Comparison of ENCODE assay signal across 1 cellular context in genomic region chr6:116492331-116493067, GRCh38.
TF ChIP-seq lines count a peak whose summit lies in the region.

No MANE protein-coding gene starts in this region.

TF ChIP-seq in K562, 482 proteins besides CTCF, POLR2A, EP300 and RAD21 (continued from another document and continues in another):
- TF ChIP-seq SAFB2 (IDR thresholded peaks at IDR 0.05; ENCODE audit: borderline replicate concordance, low read depth, low read length, severe bottlenecking) = no peak
- TF ChIP-seq HDAC1 (IDR thresholded peaks at IDR 0.05) = peak in 1 of 2 experiments; percentile 41; a peak in 1 of 4 replicates
- no peak for TF ChIP-seq TRIM28 (IDR thresholded peaks at IDR 0.05)
- TF ChIP-seq RBBP5 (IDR thresholded peaks at IDR 0.05; ENCODE audit: borderline replicate concordance, insufficient read depth, low read length, poor library complexity, severe bottlenecking) = no peak
- no peak for TF ChIP-seq NFXL1 (CRISPR knock-in tag; IDR thresholded peaks at IDR 0.05)
- TF ChIP-seq ZNF586 (CRISPR knock-in tag; conservative IDR thresholded peaks at IDR 0.05) = no peak
- no peak for TF ChIP-seq XRCC5 (IDR thresholded peaks at IDR 0.05; ENCODE audit: low read depth, low read length)
- no peak for TF ChIP-seq MEF2D (tag; conservative IDR thresholded peaks at IDR 0.05; ENCODE audit: low read depth)
- peak; percentile 96 for TF ChIP-seq ARID1B (IDR thresholded peaks at IDR 0.05)
- TF ChIP-seq NFRKB (IDR thresholded peaks at IDR 0.05; ENCODE audit: low read depth) = no peak; the same call in 1 of the 2 replicates
- no peak for TF ChIP-seq IRF1 (CRISPR knock-in tag; IDR thresholded peaks at IDR 0.05; ENCODE audit: borderline replicate concordance)
- no peak for TF ChIP-seq SAP30 (IDR thresholded peaks at IDR 0.05; ENCODE audit: borderline replicate concordance, insufficient read depth, low read depth, low read length, poor library complexity, severe bottlenecking)
- TF ChIP-seq ARNT (IDR thresholded peaks at IDR 0.05) = no peak
- no peak for TF ChIP-seq ZNF76 (CRISPR knock-in tag; IDR thresholded peaks at IDR 0.05; ENCODE audit: borderline replicate concordance)
- TF ChIP-seq, protein P1, sequence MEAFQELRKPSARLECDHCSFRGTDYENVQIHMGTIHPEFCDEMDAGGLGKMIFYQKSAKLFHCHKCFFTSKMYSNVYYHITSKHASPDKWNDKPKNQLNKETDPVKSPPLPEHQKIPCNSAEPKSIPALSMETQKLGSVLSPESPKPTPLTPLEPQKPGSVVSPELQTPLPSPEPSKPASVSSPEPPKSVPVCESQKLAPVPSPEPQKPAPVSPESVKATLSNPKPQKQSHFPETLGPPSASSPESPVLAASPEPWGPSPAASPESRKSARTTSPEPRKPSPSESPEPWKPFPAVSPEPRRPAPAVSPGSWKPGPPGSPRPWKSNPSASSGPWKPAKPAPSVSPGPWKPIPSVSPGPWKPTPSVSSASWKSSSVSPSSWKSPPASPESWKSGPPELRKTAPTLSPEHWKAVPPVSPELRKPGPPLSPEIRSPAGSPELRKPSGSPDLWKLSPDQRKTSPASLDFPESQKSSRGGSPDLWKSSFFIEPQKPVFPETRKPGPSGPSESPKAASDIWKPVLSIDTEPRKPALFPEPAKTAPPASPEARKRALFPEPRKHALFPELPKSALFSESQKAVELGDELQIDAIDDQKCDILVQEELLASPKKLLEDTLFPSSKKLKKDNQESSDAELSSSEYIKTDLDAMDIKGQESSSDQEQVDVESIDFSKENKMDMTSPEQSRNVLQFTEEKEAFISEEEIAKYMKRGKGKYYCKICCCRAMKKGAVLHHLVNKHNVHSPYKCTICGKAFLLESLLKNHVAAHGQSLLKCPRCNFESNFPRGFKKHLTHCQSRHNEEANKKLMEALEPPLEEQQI (IDR thresholded peaks at IDR 0.05) = peak; percentile 65; the same call in 1 of the 2 replicates
- no peak for TF ChIP-seq TRIM25 (IDR thresholded peaks at IDR 0.05; ENCODE audit: borderline replicate concordance)
- TF ChIP-seq MYNN (IDR thresholded peaks at IDR 0.05) = peak; percentile 41; the same call in 1 of the 2 replicates
- TF ChIP-seq MYNN (CRISPR knock-in tag; IDR thresholded peaks at IDR 0.05) = no peak
- TF ChIP-seq ETV1 (tag; conservative IDR thresholded peaks at IDR 0.05; ENCODE audit: low read depth) = 0 out of 2 replicates have a peak, but pooled peaks have one; percentile 34
- TF ChIP-seq CBX3 (IDR thresholded peaks at IDR 0.05; ENCODE audit: borderline replicate concordance in 1 of 2, low read length in 2 of 2) = peak in 1 of 2 experiments; percentile 48; a peak in 1 of 3 replicates
- no peak for TF ChIP-seq HOXB6 (CRISPR knock-in tag; IDR thresholded peaks at IDR 0.05; ENCODE audit: borderline replicate concordance)
- TF ChIP-seq, protein P2, sequence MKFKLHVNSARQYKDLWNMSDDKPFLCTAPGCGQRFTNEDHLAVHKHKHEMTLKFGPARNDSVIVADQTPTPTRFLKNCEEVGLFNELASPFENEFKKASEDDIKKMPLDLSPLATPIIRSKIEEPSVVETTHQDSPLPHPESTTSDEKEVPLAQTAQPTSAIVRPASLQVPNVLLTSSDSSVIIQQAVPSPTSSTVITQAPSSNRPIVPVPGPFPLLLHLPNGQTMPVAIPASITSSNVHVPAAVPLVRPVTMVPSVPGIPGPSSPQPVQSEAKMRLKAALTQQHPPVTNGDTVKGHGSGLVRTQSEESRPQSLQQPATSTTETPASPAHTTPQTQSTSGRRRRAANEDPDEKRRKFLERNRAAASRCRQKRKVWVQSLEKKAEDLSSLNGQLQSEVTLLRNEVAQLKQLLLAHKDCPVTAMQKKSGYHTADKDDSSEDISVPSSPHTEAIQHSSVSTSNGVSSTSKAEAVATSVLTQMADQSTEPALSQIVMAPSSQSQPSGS (CRISPR knock-in tag; IDR thresholded peaks at IDR 0.05) = no peak
- no peak for TF ChIP-seq IRF2 (CRISPR knock-in tag; IDR thresholded peaks at IDR 0.05)
- TF ChIP-seq PRPF4 (IDR thresholded peaks at IDR 0.05; ENCODE audit: insufficient read depth, low read depth, low read length, poor library complexity, severe bottlenecking) = no peak
- TF ChIP-seq SMARCC2 (IDR thresholded peaks at IDR 0.05; ENCODE audit: low read depth) = peak; percentile 91
- no peak for TF ChIP-seq CREB5 (CRISPR knock-in tag; IDR thresholded peaks at IDR 0.05)
- TF ChIP-seq TBP (optimal IDR thresholded peaks at IDR 0.05; ENCODE audit: low read depth, low read length) = no peak
- TF ChIP-seq, protein P3, sequence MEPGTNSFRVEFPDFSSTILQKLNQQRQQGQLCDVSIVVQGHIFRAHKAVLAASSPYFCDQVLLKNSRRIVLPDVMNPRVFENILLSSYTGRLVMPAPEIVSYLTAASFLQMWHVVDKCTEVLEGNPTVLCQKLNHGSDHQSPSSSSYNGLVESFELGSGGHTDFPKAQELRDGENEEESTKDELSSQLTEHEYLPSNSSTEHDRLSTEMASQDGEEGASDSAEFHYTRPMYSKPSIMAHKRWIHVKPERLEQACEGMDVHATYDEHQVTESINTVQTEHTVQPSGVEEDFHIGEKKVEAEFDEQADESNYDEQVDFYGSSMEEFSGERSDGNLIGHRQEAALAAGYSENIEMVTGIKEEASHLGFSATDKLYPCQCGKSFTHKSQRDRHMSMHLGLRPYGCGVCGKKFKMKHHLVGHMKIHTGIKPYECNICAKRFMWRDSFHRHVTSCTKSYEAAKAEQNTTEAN (CRISPR knock-in tag; IDR thresholded peaks at IDR 0.05) = no peak
- TF ChIP-seq DMBX1 (CRISPR knock-in tag; IDR thresholded peaks at IDR 0.05; ENCODE audit: borderline replicate concordance) = no peak
- TF ChIP-seq KAT8 (IDR thresholded peaks at IDR 0.05; ENCODE audit: low read depth) = no peak
- TF ChIP-seq ZNF140 (CRISPR knock-in tag; IDR thresholded peaks at IDR 0.05) = no peak
- TF ChIP-seq, protein P4, sequence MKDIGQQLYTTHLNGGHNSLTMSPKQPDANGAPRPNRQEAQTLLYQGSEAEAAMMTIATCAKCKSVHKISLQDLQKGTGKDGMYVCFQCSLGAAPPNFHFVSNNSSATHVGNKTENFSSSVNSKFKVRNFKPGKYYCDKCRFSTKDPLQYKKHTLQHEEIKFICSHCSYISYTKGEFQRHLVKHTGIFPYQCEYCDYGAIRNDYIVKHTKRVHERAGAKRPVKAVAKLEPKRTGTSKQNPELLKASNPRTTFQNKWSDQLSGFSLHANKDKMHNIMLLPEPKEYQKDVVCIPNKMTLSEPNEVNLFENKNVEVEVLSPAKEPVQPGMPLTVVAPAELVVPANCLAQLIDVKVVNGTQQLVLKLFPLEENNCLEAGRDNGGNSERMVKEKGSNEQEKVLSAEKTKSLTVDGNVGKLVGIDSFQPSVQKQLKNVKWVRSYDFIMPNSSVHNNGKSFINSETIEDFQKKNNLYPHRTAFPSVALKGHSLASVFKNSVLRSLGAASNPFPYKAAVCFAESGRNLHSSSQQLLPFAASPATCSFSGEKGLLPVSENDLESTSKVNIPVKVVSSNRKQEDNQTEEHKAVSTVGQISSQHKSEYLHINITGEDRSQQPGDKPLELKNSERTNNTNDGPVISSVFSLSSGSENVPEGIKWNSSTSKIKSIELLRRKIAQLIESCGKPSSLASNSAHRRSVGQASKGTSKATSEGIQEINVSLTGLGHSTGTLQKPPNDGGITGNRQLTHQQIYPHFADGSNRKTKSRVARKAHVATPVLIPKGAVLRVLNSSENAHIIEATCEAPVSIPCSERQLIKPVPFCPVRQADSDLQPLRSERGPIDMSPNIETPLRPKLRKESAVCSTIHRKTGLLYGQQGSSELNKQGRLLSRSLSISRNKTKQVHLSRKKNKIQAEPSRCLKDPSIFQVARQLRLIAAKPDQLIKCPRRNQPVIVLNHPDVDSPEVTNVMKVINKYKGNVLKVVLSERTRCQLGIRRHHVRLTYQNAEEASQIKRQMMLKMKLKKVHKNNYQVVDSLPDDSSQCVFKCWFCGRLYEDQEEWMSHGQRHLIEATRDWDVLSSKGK (CRISPR knock-in tag; IDR thresholded peaks at IDR 0.05) = no peak
- TF ChIP-seq ZNF444 (CRISPR knock-in tag; IDR thresholded peaks at IDR 0.05) = no peak
- TF ChIP-seq HNRNPK (IDR thresholded peaks at IDR 0.05; ENCODE audit: low read depth, low read length, poor library complexity, severe bottlenecking) = no peak
- no peak for TF ChIP-seq ZEB2 (IDR thresholded peaks at IDR 0.05)
- peak; percentile 90 for TF ChIP-seq JUN (IDR thresholded peaks at IDR 0.05; ENCODE audit: borderline replicate concordance, low read depth, low read length)
- TF ChIP-seq JUN (CRISPR knock-in tag; IDR thresholded peaks at IDR 0.05; ENCODE audit: borderline replicate concordance) = no peak
- TF ChIP-seq POU5F1 (IDR thresholded peaks at IDR 0.05; ENCODE audit: borderline replicate concordance, low read depth, low read length, partially characterized antibody) = no peak
- TF ChIP-seq RUNX1 (IDR thresholded peaks at IDR 0.05; ENCODE audit: low read depth) = no peak
- no peak for TF ChIP-seq MCM2 (IDR thresholded peaks at IDR 0.05; ENCODE audit: low read depth)
- TF ChIP-seq BRF1 (IDR thresholded peaks at IDR 0.05; ENCODE audit: borderline replicate concordance, extremely low read depth, insufficient read length) = no peak
- no peak for TF ChIP-seq ZNF134 (CRISPR knock-in tag; conservative IDR thresholded peaks at IDR 0.05)
- TF ChIP-seq, protein P5, sequence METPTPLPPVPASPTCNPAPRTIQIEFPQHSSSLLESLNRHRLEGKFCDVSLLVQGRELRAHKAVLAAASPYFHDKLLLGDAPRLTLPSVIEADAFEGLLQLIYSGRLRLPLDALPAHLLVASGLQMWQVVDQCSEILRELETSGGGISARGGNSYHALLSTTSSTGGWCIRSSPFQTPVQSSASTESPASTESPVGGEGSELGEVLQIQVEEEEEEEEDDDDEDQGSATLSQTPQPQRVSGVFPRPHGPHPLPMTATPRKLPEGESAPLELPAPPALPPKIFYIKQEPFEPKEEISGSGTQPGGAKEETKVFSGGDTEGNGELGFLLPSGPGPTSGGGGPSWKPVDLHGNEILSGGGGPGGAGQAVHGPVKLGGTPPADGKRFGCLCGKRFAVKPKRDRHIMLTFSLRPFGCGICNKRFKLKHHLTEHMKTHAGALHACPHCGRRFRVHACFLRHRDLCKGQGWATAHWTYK (CRISPR knock-in tag; IDR thresholded peaks at IDR 0.05) = no peak
- no peak for TF ChIP-seq NONO (IDR thresholded peaks at IDR 0.05; ENCODE audit: low read depth in 2 of 2, low read length in 1 of 2)
- TF ChIP-seq, protein P6, sequence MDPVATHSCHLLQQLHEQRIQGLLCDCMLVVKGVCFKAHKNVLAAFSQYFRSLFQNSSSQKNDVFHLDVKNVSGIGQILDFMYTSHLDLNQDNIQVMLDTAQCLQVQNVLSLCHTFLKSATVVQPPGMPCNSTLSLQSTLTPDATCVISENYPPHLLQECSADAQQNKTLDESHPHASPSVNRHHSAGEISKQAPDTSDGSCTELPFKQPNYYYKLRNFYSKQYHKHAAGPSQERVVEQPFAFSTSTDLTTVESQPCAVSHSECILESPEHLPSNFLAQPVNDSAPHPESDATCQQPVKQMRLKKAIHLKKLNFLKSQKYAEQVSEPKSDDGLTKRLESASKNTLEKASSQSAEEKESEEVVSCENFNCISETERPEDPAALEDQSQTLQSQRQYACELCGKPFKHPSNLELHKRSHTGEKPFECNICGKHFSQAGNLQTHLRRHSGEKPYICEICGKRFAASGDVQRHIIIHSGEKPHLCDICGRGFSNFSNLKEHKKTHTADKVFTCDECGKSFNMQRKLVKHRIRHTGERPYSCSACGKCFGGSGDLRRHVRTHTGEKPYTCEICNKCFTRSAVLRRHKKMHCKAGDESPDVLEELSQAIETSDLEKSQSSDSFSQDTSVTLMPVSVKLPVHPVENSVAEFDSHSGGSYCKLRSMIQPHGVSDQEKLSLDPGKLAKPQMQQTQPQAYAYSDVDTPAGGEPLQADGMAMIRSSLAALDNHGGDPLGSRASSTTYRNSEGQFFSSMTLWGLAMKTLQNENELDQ (CRISPR knock-in tag; IDR thresholded peaks at IDR 0.05; ENCODE audit: borderline replicate concordance) = no peak
